ENCODE assay signal across 1 cellular context in the genomic region with DNA sequence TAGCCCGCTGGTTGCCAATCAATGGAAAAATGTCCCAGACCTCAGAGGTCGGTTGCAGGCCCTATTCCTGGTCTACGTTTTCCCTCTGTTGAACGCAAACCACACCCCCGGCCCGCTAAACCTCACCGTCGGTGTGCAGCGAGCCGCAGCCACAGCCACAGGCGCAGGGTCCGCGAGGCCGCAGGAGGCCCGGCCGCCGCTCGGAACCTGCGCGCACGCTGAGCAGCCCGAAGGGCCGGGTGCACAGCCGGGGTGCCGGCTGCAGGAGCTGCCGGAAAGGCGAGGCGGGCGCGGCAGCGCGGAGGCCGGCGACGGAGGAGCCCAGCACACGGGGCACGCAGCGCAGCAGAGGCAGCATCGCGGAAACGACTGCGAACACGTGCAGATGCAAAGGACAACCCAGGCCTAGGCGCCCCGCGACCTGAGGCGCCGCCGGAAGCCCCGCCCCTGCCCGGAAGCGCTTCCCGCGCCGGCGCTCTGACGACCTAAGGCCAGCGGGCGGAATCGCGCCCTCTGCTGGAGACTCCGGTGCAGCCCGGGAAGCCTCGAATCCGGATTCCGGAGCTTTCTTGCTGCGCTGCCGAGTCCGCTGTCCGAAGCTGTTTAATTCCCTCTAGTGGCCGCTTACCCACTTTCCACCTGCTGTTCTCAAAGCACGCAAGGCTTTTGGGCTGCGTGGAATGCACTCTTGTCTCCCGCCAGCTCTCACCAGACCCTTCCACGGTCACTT.
TF ChIP-seq lines count a peak whose summit lies in the region.

A gene with protein sequence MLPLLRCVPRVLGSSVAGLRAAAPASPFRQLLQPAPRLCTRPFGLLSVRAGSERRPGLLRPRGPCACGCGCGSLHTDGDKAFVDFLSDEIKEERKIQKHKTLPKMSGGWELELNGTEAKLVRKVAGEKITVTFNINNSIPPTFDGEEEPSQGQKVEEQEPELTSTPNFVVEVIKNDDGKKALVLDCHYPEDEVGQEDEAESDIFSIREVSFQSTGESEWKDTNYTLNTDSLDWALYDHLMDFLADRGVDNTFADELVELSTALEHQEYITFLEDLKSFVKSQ (minus strand): TSS at position 440 of the 730 bp plus-strand sequence. CDS start 82 bp downstream, at position 358.

TF ChIP-seq in HepG2, 621 proteins besides CTCF, POLR2A, EP300 and RAD21 (continues in another document):
- TF ChIP-seq, protein P1, sequence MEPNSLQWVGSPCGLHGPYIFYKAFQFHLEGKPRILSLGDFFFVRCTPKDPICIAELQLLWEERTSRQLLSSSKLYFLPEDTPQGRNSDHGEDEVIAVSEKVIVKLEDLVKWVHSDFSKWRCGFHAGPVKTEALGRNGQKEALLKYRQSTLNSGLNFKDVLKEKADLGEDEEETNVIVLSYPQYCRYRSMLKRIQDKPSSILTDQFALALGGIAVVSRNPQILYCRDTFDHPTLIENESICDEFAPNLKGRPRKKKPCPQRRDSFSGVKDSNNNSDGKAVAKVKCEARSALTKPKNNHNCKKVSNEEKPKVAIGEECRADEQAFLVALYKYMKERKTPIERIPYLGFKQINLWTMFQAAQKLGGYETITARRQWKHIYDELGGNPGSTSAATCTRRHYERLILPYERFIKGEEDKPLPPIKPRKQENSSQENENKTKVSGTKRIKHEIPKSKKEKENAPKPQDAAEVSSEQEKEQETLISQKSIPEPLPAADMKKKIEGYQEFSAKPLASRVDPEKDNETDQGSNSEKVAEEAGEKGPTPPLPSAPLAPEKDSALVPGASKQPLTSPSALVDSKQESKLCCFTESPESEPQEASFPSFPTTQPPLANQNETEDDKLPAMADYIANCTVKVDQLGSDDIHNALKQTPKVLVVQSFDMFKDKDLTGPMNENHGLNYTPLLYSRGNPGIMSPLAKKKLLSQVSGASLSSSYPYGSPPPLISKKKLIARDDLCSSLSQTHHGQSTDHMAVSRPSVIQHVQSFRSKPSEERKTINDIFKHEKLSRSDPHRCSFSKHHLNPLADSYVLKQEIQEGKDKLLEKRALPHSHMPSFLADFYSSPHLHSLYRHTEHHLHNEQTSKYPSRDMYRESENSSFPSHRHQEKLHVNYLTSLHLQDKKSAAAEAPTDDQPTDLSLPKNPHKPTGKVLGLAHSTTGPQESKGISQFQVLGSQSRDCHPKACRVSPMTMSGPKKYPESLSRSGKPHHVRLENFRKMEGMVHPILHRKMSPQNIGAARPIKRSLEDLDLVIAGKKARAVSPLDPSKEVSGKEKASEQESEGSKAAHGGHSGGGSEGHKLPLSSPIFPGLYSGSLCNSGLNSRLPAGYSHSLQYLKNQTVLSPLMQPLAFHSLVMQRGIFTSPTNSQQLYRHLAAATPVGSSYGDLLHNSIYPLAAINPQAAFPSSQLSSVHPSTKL (CRISPR knock-in tag; IDR thresholded peaks at IDR 0.05): peak; percentile 66; the same call in 1 of the 2 replicates
- no peak for TF ChIP-seq ZNF484 (CRISPR knock-in tag; IDR thresholded peaks at IDR 0.05; ENCODE audit: borderline replicate concordance, low read depth)
- TF ChIP-seq ZSCAN12 (CRISPR knock-in tag; IDR thresholded peaks at IDR 0.05): peak; percentile 81
- TF ChIP-seq ZNF451 (CRISPR knock-in tag; IDR thresholded peaks at IDR 0.05): peak; percentile 93
- no peak for TF ChIP-seq THYN1 (CRISPR knock-in tag; IDR thresholded peaks at IDR 0.05; ENCODE audit: borderline replicate concordance, low read depth)
- peak; percentile 91 for TF ChIP-seq THAP11 (CRISPR knock-in tag; IDR thresholded peaks at IDR 0.05)
- no peak for TF ChIP-seq ATRX (CRISPR knock-in tag; IDR thresholded peaks at IDR 0.05; ENCODE audit: borderline replicate concordance)
- TF ChIP-seq MBD4 (IDR thresholded peaks at IDR 0.05; ENCODE audit: borderline replicate concordance, low read length): no peak
- no peak for TF ChIP-seq JUN (CRISPR knock-in tag; IDR thresholded peaks at IDR 0.05)
- peak; percentile 52 for TF ChIP-seq HNRNPK (IDR thresholded peaks at IDR 0.05; ENCODE audit: low read depth, low read length, poor library complexity, severe bottlenecking)
- peak; percentile 29; the same call in 1 of the 2 replicates for TF ChIP-seq RARA (CRISPR knock-in tag; IDR thresholded peaks at IDR 0.05)
- no peak for TF ChIP-seq ZNF816 (CRISPR knock-in tag; IDR thresholded peaks at IDR 0.05; ENCODE audit: borderline replicate concordance)
- peak; percentile 65; the same call in 1 of the 2 replicates for TF ChIP-seq EED (CRISPR knock-in tag; IDR thresholded peaks at IDR 0.05)
- TF ChIP-seq PRPF4 (IDR thresholded peaks at IDR 0.05; ENCODE audit: low read depth, low read length, poor library complexity, severe bottlenecking): no peak
- no peak for TF ChIP-seq NFRKB (IDR thresholded peaks at IDR 0.05)
- peak; percentile 66; the same call in 1 of the 2 replicates for TF ChIP-seq XBP1 (CRISPR knock-in tag; IDR thresholded peaks at IDR 0.05)
- TF ChIP-seq, protein P2, sequence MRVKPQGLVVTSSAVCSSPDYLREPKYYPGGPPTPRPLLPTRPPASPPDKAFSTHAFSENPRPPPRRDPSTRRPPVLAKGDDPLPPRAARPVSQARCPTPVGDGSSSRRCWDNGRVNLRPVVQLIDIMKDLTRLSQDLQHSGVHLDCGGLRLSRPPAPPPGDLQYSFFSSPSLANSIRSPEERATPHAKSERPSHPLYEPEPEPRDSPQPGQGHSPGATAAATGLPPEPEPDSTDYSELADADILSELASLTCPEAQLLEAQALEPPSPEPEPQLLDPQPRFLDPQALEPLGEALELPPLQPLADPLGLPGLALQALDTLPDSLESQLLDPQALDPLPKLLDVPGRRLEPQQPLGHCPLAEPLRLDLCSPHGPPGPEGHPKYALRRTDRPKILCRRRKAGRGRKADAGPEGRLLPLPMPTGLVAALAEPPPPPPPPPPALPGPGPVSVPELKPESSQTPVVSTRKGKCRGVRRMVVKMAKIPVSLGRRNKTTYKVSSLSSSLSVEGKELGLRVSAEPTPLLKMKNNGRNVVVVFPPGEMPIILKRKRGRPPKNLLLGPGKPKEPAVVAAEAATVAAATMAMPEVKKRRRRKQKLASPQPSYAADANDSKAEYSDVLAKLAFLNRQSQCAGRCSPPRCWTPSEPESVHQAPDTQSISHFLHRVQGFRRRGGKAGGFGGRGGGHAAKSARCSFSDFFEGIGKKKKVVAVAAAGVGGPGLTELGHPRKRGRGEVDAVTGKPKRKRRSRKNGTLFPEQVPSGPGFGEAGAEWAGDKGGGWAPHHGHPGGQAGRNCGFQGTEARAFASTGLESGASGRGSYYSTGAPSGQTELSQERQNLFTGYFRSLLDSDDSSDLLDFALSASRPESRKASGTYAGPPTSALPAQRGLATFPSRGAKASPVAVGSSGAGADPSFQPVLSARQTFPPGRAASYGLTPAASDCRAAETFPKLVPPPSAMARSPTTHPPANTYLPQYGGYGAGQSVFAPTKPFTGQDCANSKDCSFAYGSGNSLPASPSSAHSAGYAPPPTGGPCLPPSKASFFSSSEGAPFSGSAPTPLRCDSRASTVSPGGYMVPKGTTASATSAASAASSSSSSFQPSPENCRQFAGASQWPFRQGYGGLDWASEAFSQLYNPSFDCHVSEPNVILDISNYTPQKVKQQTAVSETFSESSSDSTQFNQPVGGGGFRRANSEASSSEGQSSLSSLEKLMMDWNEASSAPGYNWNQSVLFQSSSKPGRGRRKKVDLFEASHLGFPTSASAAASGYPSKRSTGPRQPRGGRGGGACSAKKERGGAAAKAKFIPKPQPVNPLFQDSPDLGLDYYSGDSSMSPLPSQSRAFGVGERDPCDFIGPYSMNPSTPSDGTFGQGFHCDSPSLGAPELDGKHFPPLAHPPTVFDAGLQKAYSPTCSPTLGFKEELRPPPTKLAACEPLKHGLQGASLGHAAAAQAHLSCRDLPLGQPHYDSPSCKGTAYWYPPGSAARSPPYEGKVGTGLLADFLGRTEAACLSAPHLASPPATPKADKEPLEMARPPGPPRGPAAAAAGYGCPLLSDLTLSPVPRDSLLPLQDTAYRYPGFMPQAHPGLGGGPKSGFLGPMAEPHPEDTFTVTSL (CRISPR knock-in tag; IDR thresholded peaks at IDR 0.05; ENCODE audit: borderline replicate concordance): peak; percentile 60
- TF ChIP-seq ZNF879 (CRISPR knock-in tag; IDR thresholded peaks at IDR 0.05): no peak
- peak; percentile 89 for TF ChIP-seq GATAD1 (CRISPR knock-in tag; IDR thresholded peaks at IDR 0.05)
- no peak for TF ChIP-seq JUND (CRISPR knock-in tag; IDR thresholded peaks at IDR 0.05)
- no peak for TF ChIP-seq SYNCRIP (IDR thresholded peaks at IDR 0.05; ENCODE audit: insufficient read depth, low read depth, low read length)
- TF ChIP-seq ZNF430 (CRISPR knock-in tag; IDR thresholded peaks at IDR 0.05): peak; percentile 88
- TF ChIP-seq, protein P3, sequence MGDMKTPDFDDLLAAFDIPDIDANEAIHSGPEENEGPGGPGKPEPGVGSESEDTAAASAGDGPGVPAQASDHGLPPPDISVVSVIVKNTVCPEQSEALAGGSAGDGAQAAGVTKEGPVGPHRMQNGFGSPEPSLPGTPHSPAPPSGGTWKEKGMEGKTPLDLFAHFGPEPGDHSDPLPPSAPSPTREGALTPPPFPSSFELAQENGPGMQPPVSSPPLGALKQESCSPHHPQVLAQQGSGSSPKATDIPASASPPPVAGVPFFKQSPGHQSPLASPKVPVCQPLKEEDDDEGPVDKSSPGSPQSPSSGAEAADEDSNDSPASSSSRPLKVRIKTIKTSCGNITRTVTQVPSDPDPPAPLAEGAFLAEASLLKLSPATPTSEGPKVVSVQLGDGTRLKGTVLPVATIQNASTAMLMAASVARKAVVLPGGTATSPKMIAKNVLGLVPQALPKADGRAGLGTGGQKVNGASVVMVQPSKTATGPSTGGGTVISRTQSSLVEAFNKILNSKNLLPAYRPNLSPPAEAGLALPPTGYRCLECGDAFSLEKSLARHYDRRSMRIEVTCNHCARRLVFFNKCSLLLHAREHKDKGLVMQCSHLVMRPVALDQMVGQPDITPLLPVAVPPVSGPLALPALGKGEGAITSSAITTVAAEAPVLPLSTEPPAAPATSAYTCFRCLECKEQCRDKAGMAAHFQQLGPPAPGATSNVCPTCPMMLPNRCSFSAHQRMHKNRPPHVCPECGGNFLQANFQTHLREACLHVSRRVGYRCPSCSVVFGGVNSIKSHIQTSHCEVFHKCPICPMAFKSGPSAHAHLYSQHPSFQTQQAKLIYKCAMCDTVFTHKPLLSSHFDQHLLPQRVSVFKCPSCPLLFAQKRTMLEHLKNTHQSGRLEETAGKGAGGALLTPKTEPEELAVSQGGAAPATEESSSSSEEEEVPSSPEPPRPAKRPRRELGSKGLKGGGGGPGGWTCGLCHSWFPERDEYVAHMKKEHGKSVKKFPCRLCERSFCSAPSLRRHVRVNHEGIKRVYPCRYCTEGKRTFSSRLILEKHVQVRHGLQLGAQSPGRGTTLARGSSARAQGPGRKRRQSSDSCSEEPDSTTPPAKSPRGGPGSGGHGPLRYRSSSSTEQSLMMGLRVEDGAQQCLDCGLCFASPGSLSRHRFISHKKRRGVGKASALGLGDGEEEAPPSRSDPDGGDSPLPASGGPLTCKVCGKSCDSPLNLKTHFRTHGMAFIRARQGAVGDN (CRISPR knock-in tag; IDR thresholded peaks at IDR 0.05): peak; percentile 98
- no peak; the same call in 1 of the 2 replicates for TF ChIP-seq ZFAT (CRISPR knock-in tag; conservative IDR thresholded peaks at IDR 0.05)
- peak; percentile 50 for TF ChIP-seq RBM39 (IDR thresholded peaks at IDR 0.05; ENCODE audit: low read depth, low read length, poor library complexity, severe bottlenecking)
- TF ChIP-seq, protein P4, sequence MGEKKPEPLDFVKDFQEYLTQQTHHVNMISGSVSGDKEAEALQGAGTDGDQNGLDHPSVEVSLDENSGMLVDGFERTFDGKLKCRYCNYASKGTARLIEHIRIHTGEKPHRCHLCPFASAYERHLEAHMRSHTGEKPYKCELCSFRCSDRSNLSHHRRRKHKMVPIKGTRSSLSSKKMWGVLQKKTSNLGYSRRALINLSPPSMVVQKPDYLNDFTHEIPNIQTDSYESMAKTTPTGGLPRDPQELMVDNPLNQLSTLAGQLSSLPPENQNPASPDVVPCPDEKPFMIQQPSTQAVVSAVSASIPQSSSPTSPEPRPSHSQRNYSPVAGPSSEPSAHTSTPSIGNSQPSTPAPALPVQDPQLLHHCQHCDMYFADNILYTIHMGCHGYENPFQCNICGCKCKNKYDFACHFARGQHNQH (CRISPR knock-in tag; IDR thresholded peaks at IDR 0.05): peak; percentile 61; the same call in 1 of the 2 replicates
- no peak for TF ChIP-seq ZNF160 (CRISPR knock-in tag; IDR thresholded peaks at IDR 0.05)
- peak; percentile 87 for TF ChIP-seq ZNF841 (CRISPR knock-in tag; IDR thresholded peaks at IDR 0.05; ENCODE audit: borderline replicate concordance)
- no peak for TF ChIP-seq RFX5 (IDR thresholded peaks at IDR 0.05; ENCODE audit: low read depth, low read length)
- peak; percentile 92 for TF ChIP-seq ERF (CRISPR knock-in tag; IDR thresholded peaks at IDR 0.05)
- no peak for TF ChIP-seq ZNF282 (IDR thresholded peaks at IDR 0.05; ENCODE audit: partially characterized antibody)
- TF ChIP-seq CC2D1A (CRISPR knock-in tag; IDR thresholded peaks at IDR 0.05): no peak
- TF ChIP-seq MAFK (conservative IDR thresholded peaks at IDR 0.05 in 1 of 2, IDR thresholded peaks at IDR 0.05 in 1 of 2; ENCODE audit: low read length in 2 of 2): no peak
- TF ChIP-seq TBX3 (IDR thresholded peaks at IDR 0.05; ENCODE audit: borderline replicate concordance): no peak
- peak; percentile 76; the same call in 1 of the 2 replicates for TF ChIP-seq KLF6 (CRISPR knock-in tag; IDR thresholded peaks at IDR 0.05)
- TF ChIP-seq, protein P5, sequence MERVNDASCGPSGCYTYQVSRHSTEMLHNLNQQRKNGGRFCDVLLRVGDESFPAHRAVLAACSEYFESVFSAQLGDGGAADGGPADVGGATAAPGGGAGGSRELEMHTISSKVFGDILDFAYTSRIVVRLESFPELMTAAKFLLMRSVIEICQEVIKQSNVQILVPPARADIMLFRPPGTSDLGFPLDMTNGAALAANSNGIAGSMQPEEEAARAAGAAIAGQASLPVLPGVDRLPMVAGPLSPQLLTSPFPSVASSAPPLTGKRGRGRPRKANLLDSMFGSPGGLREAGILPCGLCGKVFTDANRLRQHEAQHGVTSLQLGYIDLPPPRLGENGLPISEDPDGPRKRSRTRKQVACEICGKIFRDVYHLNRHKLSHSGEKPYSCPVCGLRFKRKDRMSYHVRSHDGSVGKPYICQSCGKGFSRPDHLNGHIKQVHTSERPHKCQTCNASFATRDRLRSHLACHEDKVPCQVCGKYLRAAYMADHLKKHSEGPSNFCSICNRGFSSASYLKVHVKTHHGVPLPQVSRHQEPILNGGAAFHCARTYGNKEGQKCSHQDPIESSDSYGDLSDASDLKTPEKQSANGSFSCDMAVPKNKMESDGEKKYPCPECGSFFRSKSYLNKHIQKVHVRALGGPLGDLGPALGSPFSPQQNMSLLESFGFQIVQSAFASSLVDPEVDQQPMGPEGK (CRISPR knock-in tag; IDR thresholded peaks at IDR 0.05): peak; percentile 21; the same call in 1 of the 2 replicates
- no peak for TF ChIP-seq ZBTB20 (CRISPR knock-in tag; IDR thresholded peaks at IDR 0.05; ENCODE audit: borderline replicate concordance, low read depth)
- TF ChIP-seq, protein P6, sequence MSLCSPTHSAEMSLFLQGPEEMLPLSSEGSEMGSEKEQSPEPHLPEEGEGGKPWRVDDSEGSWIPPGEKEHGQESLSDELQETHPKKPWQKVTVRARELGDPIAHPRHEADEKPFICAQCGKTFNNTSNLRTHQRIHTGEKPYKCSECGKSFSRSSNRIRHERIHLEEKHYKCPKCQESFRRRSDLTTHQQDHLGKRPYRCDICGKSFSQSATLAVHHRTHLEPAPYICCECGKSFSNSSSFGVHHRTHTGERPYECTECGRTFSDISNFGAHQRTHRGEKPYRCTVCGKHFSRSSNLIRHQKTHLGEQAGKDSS (CRISPR knock-in tag; IDR thresholded peaks at IDR 0.05; ENCODE audit: borderline replicate concordance, low read depth): peak; percentile 92
- TF ChIP-seq SP5 (CRISPR knock-in tag; IDR thresholded peaks at IDR 0.05; ENCODE audit: borderline replicate concordance, low read depth): no peak
- peak; percentile 44; the same call in 1 of the 2 replicates for TF ChIP-seq TGIF2 (CRISPR knock-in tag; IDR thresholded peaks at IDR 0.05)
- peak; percentile 100 for TF ChIP-seq ZFY (CRISPR knock-in tag; IDR thresholded peaks at IDR 0.05)
- no peak; the same call in 1 of the 2 replicates for TF ChIP-seq ZNF558 (CRISPR knock-in tag; IDR thresholded peaks at IDR 0.05; ENCODE audit: borderline replicate concordance)
- no peak for TF ChIP-seq ZNF468 (CRISPR knock-in tag; IDR thresholded peaks at IDR 0.05)
